ENCODE assay signal across 11 cellular contexts in genomic region chr14:73747386-73748211, GRCh38. TPM values are rescaled to one million over a fixed set of nuclear protein-coding genes. Genes with fewer than 3 reads are reported as not detected.
DNase-seq lines count a peak whose midpoint lies in the region; ATAC-seq and TF ChIP-seq lines count a peak whose summit lies in the region.
"Had no signal": no experiment of that assay in that cellular context is flagged by ENCODE, and none has a peak within 500 bp of the region (broad histone marks: within the 10 kb centered on the region; RNA-seq: fewer than 3 reads in every experiment).

No MANE protein-coding gene starts in this region.

- H3K9me3 Mint-ChIP-seq in activated naive CD4-positive, alpha-beta T cell treated with anti-CD3 and anti-CD28 coated beads, Interleukin-2, amount 50 U/mL, for 24 hours, result no peaks in the 10 kb centered on the region
- H3K9me3 Mint-ChIP-seq in activated naive CD4-positive, alpha-beta T cell treated with anti-CD3 and anti-CD28 coated beads for 36 hours, result no peaks in the 10 kb centered on the region
- no peaks in the 10 kb centered on the region for H3K9me3 Mint-ChIP-seq in activated B cell treated with CpG ODN at 0.5 μM for 24 hours

- no peak for ATAC-seq in activated B cell treated with CpG ODN at 0.5 μM for 24 hours (ENCODE audit: low read depth)
- no peak for ATAC-seq in esophagus mucosa
- no peak for ATAC-seq in HG03045 (IDR thresholded peaks at IDR 0.05; ENCODE audit: unreplicated experiment)

- H3K4me3 ChIP-seq in testis, result no peak overlapping the region
- H3K4me3 ChIP-seq: ovary had no signal

- DNase-seq in activated naive CD4-positive, alpha-beta T cell treated with anti-CD3 and anti-CD28 coated beads for 36 hours, result no peak
- no peak for DNase-seq in activated B cell treated with CpG ODN at 0.5 μM for 24 hours
- peak; percentile 61 for DNase-seq in islet precursor cell
- DNase-seq in testis, result no peak
- DNase-seq in NCI-H2029 treated with DMSO at 0.1 percent for 48 hours (lab: John Stamatoyannopoulos, UW), result no peak
- DNase-seq: activated CD4-positive, alpha-beta T cell treated with anti-CD3 and anti-CD28 coated beads, Interleukin-2, amount 50 U/mL, for 48 hours; NCI-H1105; ovary had no signal

- no peaks in the 10 kb centered on the region for H3K9me3 ChIP-seq in testis
- H3K9me3 ChIP-seq: ovary had no signal

- peaks cover 95% of the 10 kb centered on the region for H3K4me1 Mint-ChIP-seq in activated naive CD4-positive, alpha-beta T cell treated with anti-CD3 and anti-CD28 coated beads, Interleukin-2, amount 50 U/mL, for 24 hours
- H3K4me1 Mint-ChIP-seq in activated naive CD4-positive, alpha-beta T cell treated with anti-CD3 and anti-CD28 coated beads for 36 hours (ENCODE audit: low read depth), result peaks cover 99% of the 10 kb centered on the region
- H3K4me1 Mint-ChIP-seq in activated B cell treated with CpG ODN at 0.5 μM for 24 hours, result peaks cover 99% of the 10 kb centered on the region

- H3K36me3 ChIP-seq in testis (ENCODE audit: low read depth, missing control alignments), result no peaks in the 10 kb centered on the region
- H3K36me3 ChIP-seq: ovary had no signal

- peak overlapping the region; percentile 97 for H3K27ac Mint-ChIP-seq in activated naive CD4-positive, alpha-beta T cell treated with anti-CD3 and anti-CD28 coated beads, Interleukin-2, amount 50 U/mL, for 24 hours
- H3K27ac Mint-ChIP-seq in activated naive CD4-positive, alpha-beta T cell treated with anti-CD3 and anti-CD28 coated beads for 36 hours, result no peak overlapping the region
- H3K27ac Mint-ChIP-seq in activated B cell treated with CpG ODN at 0.5 μM for 24 hours, result peak overlapping the region; percentile 91

- H3K27me3 Mint-ChIP-seq in activated naive CD4-positive, alpha-beta T cell treated with anti-CD3 and anti-CD28 coated beads, Interleukin-2, amount 50 U/mL, for 24 hours, result no peaks in the 10 kb centered on the region
- no peaks in the 10 kb centered on the region for H3K27me3 Mint-ChIP-seq in activated naive CD4-positive, alpha-beta T cell treated with anti-CD3 and anti-CD28 coated beads for 36 hours (ENCODE audit: low read depth)
- H3K27me3 Mint-ChIP-seq in activated B cell treated with CpG ODN at 0.5 μM for 24 hours, result no peaks in the 10 kb centered on the region

- CTCF ChIA-PET in activated naive CD4-positive, alpha-beta T cell treated with anti-CD3 and anti-CD28 coated beads for 36 hours (lab: Charles Lee), result interaction anchor here (0.6 to 8.0 kb wide), 6 partner anchors 8 to 103 kb away, joined by 3 to 112 read pairs (median 8); a partner anchor contains a TSS
- CTCF ChIA-PET in activated B cell treated with CpG ODN at 0.5 μM for 24 hours (lab: Charles Lee), result interaction anchor here (1.2 to 9.2 kb wide), 7 partner anchors 11 to 79 kb away, joined by 3 to 78 read pairs (median 9); no protein-coding TSS in a partner anchor

- peaks cover 89% of the 10 kb centered on the region for H3K4me1 ChIP-seq in testis

- peak overlapping the region; percentile 15 to 17 for H3K27ac ChIP-seq in testis

- intact Hi-C loops in activated naive CD4-positive, alpha-beta T cell treated with anti-CD3 and anti-CD28 coated beads for 36 hours (cut with micrococcal nuclease), result no loop called here
- intact Hi-C loops in activated B cell treated with CpG ODN at 0.5 μM for 24 hours (cut with micrococcal nuclease) (no loop called here), testis (cut with DNase I; ENCODE audit: low total_unique reads) (no loop called here)

- POLR2A ChIA-PET in activated B cell treated with CpG ODN at 0.5 μM for 24 hours (lab: Charles Lee), result interaction anchor here (0.7 to 10.3 kb wide), 5 partner anchors 7 to 1267 kb away, joined by 3 to 183 read pairs (median 7); a partner anchor contains a TSS

- no peak for TF ChIP-seq CTCF in activated B cell treated with CpG ODN at 0.5 μM for 24 hours (IDR thresholded peaks at IDR 0.05)
- no peak for TF ChIP-seq CTCF in testis (IDR thresholded peaks at IDR 0.05)

- peak overlapping the region; percentile 42 for H3K4me3 Mint-ChIP-seq in activated naive CD4-positive, alpha-beta T cell treated with anti-CD3 and anti-CD28 coated beads, Interleukin-2, amount 50 U/mL, for 24 hours
- no peak overlapping the region for H3K4me3 Mint-ChIP-seq in activated naive CD4-positive, alpha-beta T cell treated with anti-CD3 and anti-CD28 coated beads for 36 hours
- peak overlapping the region; percentile 44 for H3K4me3 Mint-ChIP-seq in activated B cell treated with CpG ODN at 0.5 μM for 24 hours

- no peaks in the 10 kb centered on the region for H3K27me3 ChIP-seq in testis
- H3K27me3 ChIP-seq: ovary had no signal

- WGBS in testis, 2 donors, result 72 to 79% methylated on average over 9 of the region's 9 CpGs

- no peaks in the 10 kb centered on the region for H3K36me3 Mint-ChIP-seq in activated naive CD4-positive, alpha-beta T cell treated with anti-CD3 and anti-CD28 coated beads, Interleukin-2, amount 50 U/mL, for 24 hours
- peaks cover 7% of the 10 kb centered on the region for H3K36me3 Mint-ChIP-seq in activated naive CD4-positive, alpha-beta T cell treated with anti-CD3 and anti-CD28 coated beads for 36 hours (ENCODE audit: low read depth)
- H3K36me3 Mint-ChIP-seq in activated B cell treated with CpG ODN at 0.5 μM for 24 hours (ENCODE audit: low read depth), result peaks cover 6% of the 10 kb centered on the region

- TF ChIP-seq POLR2A in testis (IDR thresholded peaks at IDR 0.05), result no peak

RNA-seq across cellular contexts. Expression of gene PNMA1, which starts 33.4 kb away (rescaled TPM):
- total RNA-seq in activated naive CD4-positive, alpha-beta T cell treated with anti-CD3 and anti-CD28 coated beads for 36 hours, result 10 to 100 TPM; 18.5 to 19.2 TPM
- total RNA-seq in activated B cell treated with CpG ODN at 0.5 μM for 24 hours (19.9 and 22.2 TPM in 2 replicates), testis (10 to 100 TPM; 74.8 to 85.6 TPM), esophagus mucosa (11.6 TPM)
- 184 TPM for polyA plus RNA-seq in testis (ENCODE audit: insufficient read depth, low read depth, low replicate concordance)
